In genomic region chr5:10254686-10255085, GRCh38 we compare ENCODE assay signal across 1 cellular context.
TF ChIP-seq lines count a peak whose summit lies in the region.

No MANE protein-coding gene starts in this region.

TF ChIP-seq in GM12878, 131 proteins besides CTCF, POLR2A, EP300 and RAD21:
- TF ChIP-seq RAD51 (IDR thresholded peaks at IDR 0.05) (no peak), PAX8 (IDR thresholded peaks at IDR 0.05) (no peak)
